38 cellular contexts compared by ENCODE assay signal in the genomic region with DNA sequence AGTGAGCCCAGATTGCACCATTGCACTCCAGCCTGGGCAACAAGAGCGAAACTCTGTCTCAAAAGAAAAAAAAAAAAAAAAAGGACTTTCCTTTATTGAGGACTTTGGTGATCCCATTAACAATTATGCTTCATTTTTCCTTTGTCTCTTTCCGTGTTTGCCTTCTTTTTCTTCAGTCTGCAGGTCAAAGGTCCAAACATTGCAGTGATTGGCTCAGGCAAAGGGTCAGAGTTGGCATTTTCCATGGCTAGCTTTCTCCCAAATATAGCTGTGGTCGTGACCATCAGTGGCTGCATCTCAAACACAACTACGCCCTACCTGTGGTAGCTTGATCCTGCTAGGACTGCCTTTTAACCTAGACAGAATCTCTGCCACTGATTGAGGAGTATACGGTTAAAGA. TPM values are rescaled to one million over a fixed set of nuclear protein-coding genes. Genes with fewer than 3 reads are reported as not detected.
"Had no signal": no experiment of that assay in that cellular context is flagged by ENCODE, and none has a peak within 500 bp of the region (broad histone marks: within the 10 kb centered on the region; RNA-seq: fewer than 3 reads in every experiment).

No MANE protein-coding gene starts in this region.

- DNase-seq: activated B cell treated with CpG ODN at 0.5 μM for 24 hours; activated CD4-positive, alpha-beta memory T cell treated with anti-CD3 and anti-CD28 coated beads for 36 hours; activated CD4-positive, alpha-beta T cell treated with anti-CD3 and anti-CD28 coated beads for 4 hours; activated CD4-positive, alpha-beta T cell treated with anti-CD3 and anti-CD28 coated beads, Interleukin-2, amount 10 ng/mL, durations not matched to agents 24 days and 14 days; activated CD4-positive, alpha-beta T cell treated with anti-CD3 and anti-CD28 coated beads, Interleukin-2, amount 50 U/mL, for 1 hour; activated CD4-positive, alpha-beta T cell treated with anti-CD3 and anti-CD28 coated beads, Interleukin-2, amount 50 U/mL, for 4 hours; activated CD4-positive, CD25-positive, alpha-beta regulatory T cell treated with anti-CD3 and anti-CD28 coated beads, Interleukin-2, amount 50 U/mL, for 72 hours; activated CD8-positive, alpha-beta memory T cell treated with anti-CD3 and anti-CD28 coated beads, Interleukin-2, amount 50 U/mL, for 4 hours; activated CD8-positive, alpha-beta T cell treated with anti-CD3 and anti-CD28 coated beads for 36 hours; activated effector memory CD4-positive, alpha-beta T cell treated with anti-CD3 and anti-CD28 coated beads, Interleukin-2, amount 50 U/mL, for 16 hours; activated gamma-delta T cell treated with Interleukin-2 at 50 U/mL for 16 hours; activated naive CD4-positive, alpha-beta T cell; activated naive CD4-positive, alpha-beta T cell treated with anti-CD3 and anti-CD28 coated beads for 36 hours; activated naive CD4-positive, alpha-beta T cell treated with anti-CD3 and anti-CD28 coated beads, Interleukin-2, amount 50 U/mL, for 16 hours; activated naive CD8-positive, alpha-beta T cell treated with anti-CD3 and anti-CD28 coated beads for 36 hours; activated T-cell treated with anti-CD3 and anti-CD28 coated beads, Interleukin-2, amount 50 U/mL, for 4 hours; activated T-cell treated with anti-CD3 and anti-CD28 coated beads, Interleukin-2, amount 50 U/mL, for 72 hours; adrenal gland; amniotic stem cell; aorta; body of pancreas; brain microvascular endothelial cell; central memory CD4-positive, alpha-beta T cell; T-helper 1 cell; T-helper 2 cell; T-helper 9 cell had no signal

- H3K27ac ChIP-seq: adrenal gland, body of pancreas, brain microvascular endothelial cell, breast epithelium, VCaP had no signal

- ATAC-seq: activated CD8-positive, alpha-beta T cell treated with anti-CD3 and anti-CD28 coated beads for 36 hours; activated naive CD4-positive, alpha-beta T cell treated with anti-CD3 and anti-CD28 coated beads, Interleukin-2, amount 50 U/mL, for 72 hours; activated T-cell treated with anti-CD3 and anti-CD28 coated beads, Interleukin-2, amount 50 U/mL, for 4 hours; activated T-cell treated with anti-CD3 and anti-CD28 coated beads, Interleukin-2, amount 50 U/mL, for 72 hours; activated T-helper 17 cell treated with anti-CD3 and anti-CD28 coated beads, Interleukin-2, amount 50 U/mL, for 72 hours; body of pancreas had no signal

- FAIRE-seq: astrocyte, TTC549 had no signal

- H3K36me3 ChIP-seq: adrenal gland, brain microvascular endothelial cell, breast epithelium had no signal

- H3K27me3 ChIP-seq: adrenal gland, body of pancreas, brain microvascular endothelial cell, breast epithelium had no signal

- H3K4me3 Mint-ChIP-seq: activated B cell treated with CpG ODN at 0.5 μM for 24 hours; activated CD4-positive, alpha-beta memory T cell treated with anti-CD3 and anti-CD28 coated beads for 36 hours; activated CD4-positive, alpha-beta T cell treated with anti-CD3 and anti-CD28 coated beads, Interleukin-2, amount 10 ng/mL, durations not matched to agents 24 days and 14 days; activated CD8-positive, alpha-beta T cell treated with anti-CD3 and anti-CD28 coated beads for 36 hours; activated naive CD4-positive, alpha-beta T cell treated with anti-CD3 and anti-CD28 coated beads for 36 hours; activated naive CD8-positive, alpha-beta T cell treated with anti-CD3 and anti-CD28 coated beads for 36 hours; activated T-cell treated with anti-CD3 and anti-CD28 coated beads, Interleukin-2, amount 50 U/mL, for 4 hours; activated T-cell treated with anti-CD3 and anti-CD28 coated beads, Interleukin-2, amount 50 U/mL, for 72 hours; activated T-helper 1 cell treated with anti-CD3 and anti-CD28 coated beads, Interleukin-12 subunit alpha, Interleukin-12 subunit beta, Interleukin-2, Interleukin-4 antibody, amounts not matched to agents 30 ng/mL and 10 ng/mL and 1 ng/mL, durations not matched to agents 14 hours and 24 hours and 36 hours; activated T-helper 17 cell treated with anti-CD3 and anti-CD28 coated beads, Interleukin-2, amount 50 U/mL, for 72 hours; T-helper 1 cell treated with Interleukin-12 subunit alpha and Interleukin-12 subunit beta and Interleukin-4 antibody, amounts not matched to agents 30 μg/mL and 1 μg/mL, for 36 hours; T-helper 2 cell treated with Interferon-gamma antibody and Interleukin-4, amounts not matched to agents 5 μg/mL and 100 μg/mL, for 36 hours had no signal

- H3K27me3 Mint-ChIP-seq: activated T-helper 17 cell treated with anti-CD3 and anti-CD28 coated beads, Interleukin-2, amount 50 U/mL, for 72 hours had no signal

- H3K4me1 ChIP-seq: breast epithelium had no signal

- H3K36me3 Mint-ChIP-seq: activated CD4-positive, alpha-beta memory T cell treated with anti-CD3 and anti-CD28 coated beads for 36 hours; activated naive CD4-positive, alpha-beta T cell treated with anti-CD3 and anti-CD28 coated beads, Interleukin-2, amount 50 U/mL, for 72 hours; activated naive CD8-positive, alpha-beta T cell treated with anti-CD3 and anti-CD28 coated beads for 36 hours had no signal

- H3K9me3 ChIP-seq: adrenal gland, body of pancreas, breast epithelium had no signal

- H3K4me3 ChIP-seq: adrenal gland, body of pancreas, breast epithelium had no signal

- H3K9me3 Mint-ChIP-seq: activated B cell treated with CpG ODN at 0.5 μM for 24 hours; activated CD4-positive, alpha-beta memory T cell treated with anti-CD3 and anti-CD28 coated beads for 36 hours; activated CD4-positive, alpha-beta T cell treated with anti-CD3 and anti-CD28 coated beads, Interleukin-2, amount 10 ng/mL, durations not matched to agents 24 days and 14 days; activated CD8-positive, alpha-beta T cell treated with anti-CD3 and anti-CD28 coated beads for 36 hours; activated naive CD4-positive, alpha-beta T cell treated with anti-CD3 and anti-CD28 coated beads for 36 hours; activated naive CD4-positive, alpha-beta T cell treated with anti-CD3 and anti-CD28 coated beads, Interleukin-2, amount 50 U/mL, for 72 hours; activated naive CD8-positive, alpha-beta T cell treated with anti-CD3 and anti-CD28 coated beads for 36 hours; activated T-cell treated with anti-CD3 and anti-CD28 coated beads, Interleukin-2, amount 50 U/mL, for 4 hours; activated T-cell treated with anti-CD3 and anti-CD28 coated beads, Interleukin-2, amount 50 U/mL, for 72 hours; activated T-helper 1 cell treated with anti-CD3 and anti-CD28 coated beads, Interleukin-12 subunit alpha, Interleukin-12 subunit beta, Interleukin-2, Interleukin-4 antibody, amounts not matched to agents 30 ng/mL and 10 ng/mL and 1 ng/mL, durations not matched to agents 14 hours and 24 hours and 36 hours; activated T-helper 17 cell treated with anti-CD3 and anti-CD28 coated beads, Interleukin-2, amount 50 U/mL, for 72 hours; T-helper 1 cell treated with Interleukin-12 subunit alpha and Interleukin-12 subunit beta and Interleukin-4 antibody, amounts not matched to agents 30 μg/mL and 1 μg/mL, for 36 hours; T-helper 2 cell treated with Interferon-gamma antibody and Interleukin-4, amounts not matched to agents 5 μg/mL and 100 μg/mL, for 36 hours had no signal

- H3K27ac Mint-ChIP-seq: activated B cell treated with CpG ODN at 0.5 μM for 24 hours; activated CD4-positive, alpha-beta memory T cell treated with anti-CD3 and anti-CD28 coated beads for 36 hours; activated CD4-positive, alpha-beta T cell treated with anti-CD3 and anti-CD28 coated beads, Interleukin-2, amount 10 ng/mL, durations not matched to agents 24 days and 14 days; activated CD8-positive, alpha-beta T cell treated with anti-CD3 and anti-CD28 coated beads for 36 hours; activated naive CD4-positive, alpha-beta T cell treated with anti-CD3 and anti-CD28 coated beads for 36 hours; activated naive CD4-positive, alpha-beta T cell treated with anti-CD3 and anti-CD28 coated beads, Interleukin-2, amount 50 U/mL, for 72 hours; activated naive CD8-positive, alpha-beta T cell treated with anti-CD3 and anti-CD28 coated beads for 36 hours; activated T-cell treated with anti-CD3 and anti-CD28 coated beads, Interleukin-2, amount 50 U/mL, for 72 hours; activated T-helper 1 cell treated with anti-CD3 and anti-CD28 coated beads, Interleukin-12 subunit alpha, Interleukin-12 subunit beta, Interleukin-2, Interleukin-4 antibody, amounts not matched to agents 30 ng/mL and 10 ng/mL and 1 ng/mL, durations not matched to agents 14 hours and 24 hours and 36 hours; activated T-helper 17 cell treated with anti-CD3 and anti-CD28 coated beads, Interleukin-2, amount 50 U/mL, for 72 hours; T-helper 1 cell treated with Interleukin-12 subunit alpha and Interleukin-12 subunit beta and Interleukin-4 antibody, amounts not matched to agents 30 μg/mL and 1 μg/mL, for 36 hours; T-helper 2 cell treated with Interferon-gamma antibody and Interleukin-4, amounts not matched to agents 5 μg/mL and 100 μg/mL, for 36 hours had no signal

RNA-seq across cellular contexts. Expression of a gene that starts 25.5 kb away (rescaled TPM):
- total RNA-seq: activated B cell treated with CpG ODN at 0.5 μM for 24 hours; activated CD4-positive, alpha-beta memory T cell treated with anti-CD3 and anti-CD28 coated beads for 36 hours; activated CD4-positive, alpha-beta T cell treated with anti-CD3 and anti-CD28 coated beads, Interleukin-2, amount 10 ng/mL, durations not matched to agents 24 days and 14 days; activated CD8-positive, alpha-beta memory T cell treated with anti-CD3 and anti-CD28 coated beads for 36 hours; activated CD8-positive, alpha-beta T cell treated with anti-CD3 and anti-CD28 coated beads for 36 hours; activated naive CD4-positive, alpha-beta T cell treated with anti-CD3 and anti-CD28 coated beads for 36 hours; activated naive CD4-positive, alpha-beta T cell treated with anti-CD3 and anti-CD28 coated beads, Interleukin-2, amount 50 U/mL, for 72 hours; activated naive CD8-positive, alpha-beta T cell treated with anti-CD3 and anti-CD28 coated beads for 36 hours; activated T-cell treated with anti-CD3 and anti-CD28 coated beads, Interleukin-2, amount 50 U/mL, for 4 hours; activated T-cell treated with anti-CD3 and anti-CD28 coated beads, Interleukin-2, amount 50 U/mL, for 72 hours; activated T-helper 1 cell treated with anti-CD3 and anti-CD28 coated beads, Interleukin-12 subunit alpha, Interleukin-12 subunit beta, Interleukin-2, Interleukin-4 antibody, amounts not matched to agents 30 ng/mL and 10 ng/mL and 1 ng/mL, durations not matched to agents 14 hours and 24 hours and 36 hours; activated T-helper 17 cell treated with anti-CD3 and anti-CD28 coated beads, Interleukin-2, amount 50 U/mL, for 72 hours; adrenal gland; aorta; astrocyte; body of pancreas; cardiac septum; cerebellum had no signal
- polyA plus RNA-seq: aorta had no signal
